In genomic region chr16:88634994-88635670, GRCh38 we compare ENCODE assay signal across 8 cellular contexts. TPM values are rescaled to one million over a fixed set of nuclear protein-coding genes. Genes with fewer than 3 reads are reported as not detected.
DNase-seq lines count a peak whose midpoint lies in the region; ATAC-seq, FAIRE-seq and TF ChIP-seq lines count a peak whose summit lies in the region.

No MANE protein-coding gene starts in this region.

- peaks cover 4% of the 10 kb centered on the region for H3K4me1 ChIP-seq in neural progenitor cell
- no peaks in the 10 kb centered on the region for H3K4me1 ChIP-seq in ovary (ENCODE audit: insufficient read depth)

- no peak for ATAC-seq in HG03025 (IDR thresholded peaks at IDR 0.05; ENCODE audit: low FRiP score, unreplicated experiment)

- H3K9me3 ChIP-seq in neural progenitor cell (ENCODE audit: low read depth) (no peaks in the 10 kb centered on the region), ovary (no peaks in the 10 kb centered on the region)

- H3F3A ChIP-seq in neural progenitor cell (ENCODE audit: low read depth) = peaks cover 26% of the 10 kb centered on the region

- no peak overlapping the region for H2AFZ ChIP-seq in neural progenitor cell (replicated peaks)

- H3K9ac ChIP-seq in neural progenitor cell = no peak overlapping the region

- H3K27ac Mint-ChIP-seq in Calu3 (ENCODE audit: unreplicated experiment) (no peak overlapping the region), neural progenitor cell (no peak overlapping the region)

- H3K4me1 Mint-ChIP-seq in Calu3 (ENCODE audit: low read depth, unreplicated experiment) (peaks cover 16% of the 10 kb centered on the region), neural progenitor cell (peaks cover 4% of the 10 kb centered on the region)

- no peak for DNase-seq in Calu3
- DNase-seq in HTR-8/SVneo (ENCODE audit: insufficient read length, low spot score) = peak; percentile 61
- DNase-seq in coronary artery (ENCODE audit: low spot score) = no peak
- DNase-seq in neural progenitor cell (ENCODE audit: low spot score) = no peak
- no peak for DNase-seq in iPS-NIHi11 (ENCODE audit: low spot score)
- no peak for DNase-seq in D341Med (ENCODE audit: low spot score)
- no peak for DNase-seq in ovary

- intact Hi-C loops in Calu3 (cut with micrococcal nuclease; ENCODE audit: unreplicated experiment) = no loop called here
- intact Hi-C loops in ovary (cut with DNase I) = no loop called here

- no peak for TF ChIP-seq EP300 in ovary (IDR thresholded peaks at IDR 0.05)

- BruUV-seq in Calu3 (replicated peaks; lab: Mats Ljungman, UMichigan) = no TSS peak

- H3K36me3 ChIP-seq in neural progenitor cell (no peaks in the 10 kb centered on the region), ovary (no peaks in the 10 kb centered on the region)

- CTCF ChIA-PET in Calu3 (lab: Charles Lee) = no interaction called here

- H3K27ac ChIP-seq in coronary artery = no peak overlapping the region
- H3K27ac ChIP-seq in neural progenitor cell = no peak overlapping the region
- no peak overlapping the region for H3K27ac ChIP-seq in ovary

- H3K4me2 ChIP-seq in neural progenitor cell = peak overlapping the region; percentile 95

- H3K4me3 ChIP-seq in coronary artery (peak overlapping the region; percentile 63), neural progenitor cell (peak overlapping the region; percentile 62), ovary (no peak overlapping the region)

- TF ChIP-seq POLR2A in ovary (IDR thresholded peaks at IDR 0.05) = no peak

- no peak for FAIRE-seq in HTR-8/SVneo (lab: Jason Lieb, UNC)

- H3K9me3 Mint-ChIP-seq in Calu3 (ENCODE audit: low read depth, unreplicated experiment) (no peaks in the 10 kb centered on the region), neural progenitor cell (no peaks in the 10 kb centered on the region)

- peaks cover 29% of the 10 kb centered on the region for H4K20me1 ChIP-seq in neural progenitor cell (ENCODE audit: low read depth)

- WGBS in ovary, 3 donors = 39 to 43% (median 39%) methylated on average over 28 of the region's 28 CpGs

- H3K27me3 Mint-ChIP-seq in Calu3 (ENCODE audit: unreplicated experiment) = peaks cover 31% of the 10 kb centered on the region
- H3K27me3 Mint-ChIP-seq in neural progenitor cell (ENCODE audit: insufficient read depth, low read depth) = peaks cover 10% of the 10 kb centered on the region

- TF ChIP-seq CTCF in Calu3 (IDR thresholded peaks at IDR 0.05; ENCODE audit: unreplicated experiment) (no peak), coronary artery (IDR thresholded peaks at IDR 0.05) (no peak), neural progenitor cell (IDR thresholded peaks at IDR 0.05) (no peak), ovary (IDR thresholded peaks at IDR 0.05) (no peak)

- no peaks in the 10 kb centered on the region for H3K79me2 ChIP-seq in neural progenitor cell (ENCODE audit: low read depth)

- H3K27me3 ChIP-seq in neural progenitor cell (peaks cover 61% of the 10 kb centered on the region), ovary (no peaks in the 10 kb centered on the region)

- H3K36me3 Mint-ChIP-seq in Calu3 (ENCODE audit: insufficient read depth, unreplicated experiment) = peaks cover 67% of the 10 kb centered on the region
- peaks cover 2% of the 10 kb centered on the region for H3K36me3 Mint-ChIP-seq in neural progenitor cell

- H3K4me3 Mint-ChIP-seq in Calu3 (ENCODE audit: low read depth, unreplicated experiment) (peak overlapping the region; percentile 61), neural progenitor cell (peak overlapping the region; percentile 71)

RNA-seq across cellular contexts. Expression of gene IL17C, which starts 3.2 kb away (rescaled TPM):
- total RNA-seq in Calu3 (2022) = not detected in 2 replicates
- not detected in 2 replicates for total RNA-seq in neural progenitor cell (ENCODE audit: low replicate concordance)
- total RNA-seq in ovary = not detected
- not detected for polyA plus RNA-seq in ovary

RNA-seq across cellular contexts. Expression of gene CYBA, which starts 15.7 kb away (rescaled TPM):
- 867 and 881 TPM in 2 replicates for total RNA-seq in Calu3 (2022)
- total RNA-seq in neural progenitor cell (ENCODE audit: low replicate concordance) = 29.9 and 101 TPM in 2 replicates
- total RNA-seq in ovary = 100 to 1,000 TPM in 1 of 7 donors, 10 to 100 TPM in 6; 17.5 to 244 (median 63.0) TPM
- polyA plus RNA-seq in ovary = 10 to 100 TPM in 1 of 2 donors, 1 to 10 TPM in 1; 6.5 to 51.5 TPM

RNA-seq across cellular contexts. Expression of gene MVD, which starts 27.8 kb away (rescaled TPM):
- total RNA-seq in Calu3 (2022) = 139 and 152 TPM in 2 replicates
- total RNA-seq in neural progenitor cell (ENCODE audit: low replicate concordance) = 12.7 and 53.7 TPM in 2 replicates
- total RNA-seq in ovary = 100 to 1,000 TPM in 1 of 7 donors, 10 to 100 TPM in 5, 1 to 10 TPM in 1; 9.1 to 135 (median 20.9) TPM
- polyA plus RNA-seq in ovary = 10 to 100 TPM in 1 of 2 donors, 1 to 10 TPM in 1; 9.2 to 22.6 TPM

RNA-seq across cellular contexts. Expression of gene SNAI3, which starts 51.2 kb away (rescaled TPM):
- total RNA-seq in Calu3 (2022) (0.34 and 0.54 TPM in 2 replicates), neural progenitor cell (ENCODE audit: low replicate concordance) (0.71 TPM in 1 of 2 replicates, not detected in the other), ovary (1 to 10 TPM in 1 of 7 donors, under 1 TPM in 3, not detected in 3; 0.12 to 1.0 (median 0.25) TPM)
- polyA plus RNA-seq in ovary = under 1 TPM in 1 of 2 donors, not detected in 1; 0.28 TPM
